Comparison of ENCODE assay signal across 1 cellular context in the genomic region with DNA sequence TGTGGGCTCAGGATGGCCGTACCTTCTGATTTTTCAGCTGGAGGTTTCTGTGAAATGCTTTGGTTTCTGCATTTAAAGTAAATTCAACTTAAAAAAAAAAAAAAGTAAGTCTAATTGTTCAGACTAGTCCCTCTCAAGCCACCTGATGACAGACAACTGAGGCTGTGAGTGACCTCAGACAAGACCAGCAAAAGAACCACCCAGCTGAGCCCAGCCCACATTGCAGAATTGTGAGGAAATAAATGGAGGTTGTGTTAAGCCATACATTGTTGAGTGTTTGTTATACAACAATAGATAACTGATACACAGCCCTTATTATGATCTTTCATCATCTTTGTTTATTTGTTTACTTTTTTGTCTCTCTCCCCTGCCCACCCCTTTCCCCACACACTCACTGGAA.
TF ChIP-seq lines count a peak whose summit lies in the region.

No MANE protein-coding gene starts in this region.

TF ChIP-seq in A549, 52 proteins besides CTCF, POLR2A, EP300 and RAD21 (continued from another document):
- TF ChIP-seq, protein P1, sequence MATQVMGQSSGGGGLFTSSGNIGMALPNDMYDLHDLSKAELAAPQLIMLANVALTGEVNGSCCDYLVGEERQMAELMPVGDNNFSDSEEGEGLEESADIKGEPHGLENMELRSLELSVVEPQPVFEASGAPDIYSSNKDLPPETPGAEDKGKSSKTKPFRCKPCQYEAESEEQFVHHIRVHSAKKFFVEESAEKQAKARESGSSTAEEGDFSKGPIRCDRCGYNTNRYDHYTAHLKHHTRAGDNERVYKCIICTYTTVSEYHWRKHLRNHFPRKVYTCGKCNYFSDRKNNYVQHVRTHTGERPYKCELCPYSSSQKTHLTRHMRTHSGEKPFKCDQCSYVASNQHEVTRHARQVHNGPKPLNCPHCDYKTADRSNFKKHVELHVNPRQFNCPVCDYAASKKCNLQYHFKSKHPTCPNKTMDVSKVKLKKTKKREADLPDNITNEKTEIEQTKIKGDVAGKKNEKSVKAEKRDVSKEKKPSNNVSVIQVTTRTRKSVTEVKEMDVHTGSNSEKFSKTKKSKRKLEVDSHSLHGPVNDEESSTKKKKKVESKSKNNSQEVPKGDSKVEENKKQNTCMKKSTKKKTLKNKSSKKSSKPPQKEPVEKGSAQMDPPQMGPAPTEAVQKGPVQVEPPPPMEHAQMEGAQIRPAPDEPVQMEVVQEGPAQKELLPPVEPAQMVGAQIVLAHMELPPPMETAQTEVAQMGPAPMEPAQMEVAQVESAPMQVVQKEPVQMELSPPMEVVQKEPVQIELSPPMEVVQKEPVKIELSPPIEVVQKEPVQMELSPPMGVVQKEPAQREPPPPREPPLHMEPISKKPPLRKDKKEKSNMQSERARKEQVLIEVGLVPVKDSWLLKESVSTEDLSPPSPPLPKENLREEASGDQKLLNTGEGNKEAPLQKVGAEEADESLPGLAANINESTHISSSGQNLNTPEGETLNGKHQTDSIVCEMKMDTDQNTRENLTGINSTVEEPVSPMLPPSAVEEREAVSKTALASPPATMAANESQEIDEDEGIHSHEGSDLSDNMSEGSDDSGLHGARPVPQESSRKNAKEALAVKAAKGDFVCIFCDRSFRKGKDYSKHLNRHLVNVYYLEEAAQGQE (IDR thresholded peaks at IDR 0.05), result no peak
- no peak for TF ChIP-seq JUNB (IDR thresholded peaks at IDR 0.05)
- no peak for TF ChIP-seq MAFK (IDR thresholded peaks at IDR 0.05; ENCODE audit: partially characterized antibody)
- TF ChIP-seq, protein P2, sequence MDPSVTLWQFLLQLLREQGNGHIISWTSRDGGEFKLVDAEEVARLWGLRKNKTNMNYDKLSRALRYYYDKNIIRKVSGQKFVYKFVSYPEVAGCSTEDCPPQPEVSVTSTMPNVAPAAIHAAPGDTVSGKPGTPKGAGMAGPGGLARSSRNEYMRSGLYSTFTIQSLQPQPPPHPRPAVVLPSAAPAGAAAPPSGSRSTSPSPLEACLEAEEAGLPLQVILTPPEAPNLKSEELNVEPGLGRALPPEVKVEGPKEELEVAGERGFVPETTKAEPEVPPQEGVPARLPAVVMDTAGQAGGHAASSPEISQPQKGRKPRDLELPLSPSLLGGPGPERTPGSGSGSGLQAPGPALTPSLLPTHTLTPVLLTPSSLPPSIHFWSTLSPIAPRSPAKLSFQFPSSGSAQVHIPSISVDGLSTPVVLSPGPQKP (IDR thresholded peaks at IDR 0.05; ENCODE audit: low read depth, low read length), result no peak
- TF ChIP-seq ZFP36 (IDR thresholded peaks at IDR 0.05; ENCODE audit: borderline replicate concordance, partially characterized antibody), result no peak
TF ChIP-seq in A549: peak in this region for 0.
